ENCODE assay signal across 10 cellular contexts in the genomic region with DNA sequence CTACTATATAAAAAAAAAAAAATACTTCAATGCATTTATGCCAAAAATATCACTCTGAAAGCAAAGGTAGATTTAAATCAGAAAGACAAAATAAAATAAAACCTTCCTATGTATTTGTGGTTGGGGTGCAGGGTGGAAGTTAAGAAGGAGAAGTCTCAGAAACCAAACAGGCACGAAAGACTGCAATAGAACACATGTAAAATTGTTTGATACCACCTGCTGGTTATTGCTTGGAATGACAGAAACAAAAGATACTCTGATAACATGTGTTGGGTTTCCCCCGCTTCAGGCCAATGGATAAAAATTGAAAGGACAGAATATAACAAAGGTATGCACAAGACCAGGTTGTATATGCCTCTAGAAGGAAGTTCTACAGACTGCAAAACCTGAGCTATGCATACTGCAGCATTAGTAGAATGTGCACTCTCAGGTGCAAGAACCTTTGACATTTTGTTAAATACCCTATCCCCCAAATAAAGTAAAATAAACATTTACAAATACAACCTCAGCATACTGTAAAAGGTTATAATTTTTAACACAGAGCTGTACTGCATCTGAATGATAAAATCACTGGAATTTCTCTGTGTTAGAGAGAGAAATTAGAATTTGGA.
DNase-seq lines count a peak whose midpoint lies in the region; ATAC-seq, FAIRE-seq and TF ChIP-seq lines count a peak whose summit lies in the region.
"Had no signal": no experiment of that assay in that cellular context is flagged by ENCODE, and none has a peak within 500 bp of the region (broad histone marks: within the 10 kb centered on the region; RNA-seq: fewer than 3 reads in every experiment).

No MANE protein-coding gene starts in this region.

- no peaks in the 10 kb centered on the region for H3K4me1 Mint-ChIP-seq in CD8-positive, alpha-beta memory T cell
- H3K4me1 Mint-ChIP-seq: memory B cell had no signal

- no peaks in the 10 kb centered on the region for H3K27me3 Mint-ChIP-seq in CD8-positive, alpha-beta memory T cell

- no peaks in the 10 kb centered on the region for H3K27me3 ChIP-seq in mesenchymal stem cell (ENCODE audit: control insufficient read depth in 1 of 2, insufficient read depth in 1 of 2, low read length in 2 of 2)
- H3K27me3 ChIP-seq in CD8-positive, alpha-beta memory T cell (ENCODE audit: insufficient read depth, low read length, poor library complexity, severe bottlenecking): no peaks in the 10 kb centered on the region
- H3K27me3 ChIP-seq: SJSA1 had no signal

- no peak overlapping the region for H3K9ac ChIP-seq in mesenchymal stem cell (ENCODE audit: low read length)

- H4K91ac ChIP-seq in mesenchymal stem cell (ENCODE audit: low read length): no peak overlapping the region

- no peak overlapping the region for H3K4me3 Mint-ChIP-seq in CD8-positive, alpha-beta memory T cell
- H3K4me3 Mint-ChIP-seq: memory B cell had no signal

- POLR2A ChIA-PET in CD8-positive, alpha-beta memory T cell (lab: Charles Lee): no interaction called here

- CTCF ChIA-PET in CD8-positive, alpha-beta memory T cell (lab: Charles Lee): no interaction called here

- no peak overlapping the region for H2AK5ac ChIP-seq in mesenchymal stem cell (ENCODE audit: low read length, severe bottlenecking)

- no peak overlapping the region for H3K27ac ChIP-seq in mesenchymal stem cell (ENCODE audit: low read length, poor library complexity, severe bottlenecking)
- H3K27ac ChIP-seq in CD8-positive, alpha-beta memory T cell (ENCODE audit: low read depth, low read length): no peak overlapping the region
- H3K27ac ChIP-seq: SJSA1 had no signal

- peaks cover 0 to 18% (median 11%) of the 10 kb centered on the region in 5 donors for H3K9me3 Mint-ChIP-seq in CD8-positive, alpha-beta memory T cell

- H2BK15ac ChIP-seq in mesenchymal stem cell (ENCODE audit: low read depth, poor library complexity, severe bottlenecking): no peak overlapping the region

- no peak overlapping the region for H3K4me3 ChIP-seq in mesenchymal stem cell (ENCODE audit: insufficient read depth in 1 of 2, low read depth in 1 of 2, low read length in 2 of 2)
- no peak overlapping the region for H3K4me3 ChIP-seq in CD8-positive, alpha-beta memory T cell (ENCODE audit: low read length)
- H3K4me3 ChIP-seq: SJSA1 had no signal

- H3K18ac ChIP-seq in mesenchymal stem cell (ENCODE audit: low read depth in 1 of 2, low read length in 2 of 2): no peak overlapping the region

- H3K4ac ChIP-seq in mesenchymal stem cell (ENCODE audit: low read depth in 1 of 2, low read length in 2 of 2): no peak overlapping the region

- no peak overlapping the region for H2BK12ac ChIP-seq in mesenchymal stem cell (ENCODE audit: low read length in 2 of 2)

- H3K36me3 ChIP-seq in mesenchymal stem cell (ENCODE audit: control insufficient read depth in 1 of 2, insufficient read depth in 2 of 2, low read depth in 1 of 2, low read length in 2 of 2): no peaks in the 10 kb centered on the region
- no peaks in the 10 kb centered on the region for H3K36me3 ChIP-seq in CD8-positive, alpha-beta memory T cell (ENCODE audit: insufficient read depth, low read length)
- H3K36me3 ChIP-seq: SJSA1 had no signal

- ATAC-seq in GM21786 (IDR thresholded peaks at IDR 0.05; ENCODE audit: unreplicated experiment): peak; percentile 78

- no peak overlapping the region for H2BK120ac ChIP-seq in mesenchymal stem cell (ENCODE audit: low read depth, low read length)

- no peaks in the 10 kb centered on the region for H3K79me1 ChIP-seq in mesenchymal stem cell (replicated peaks; ENCODE audit: low read length, poor library complexity, severe bottlenecking)

- no peaks in the 10 kb centered on the region for H3K9me3 ChIP-seq in mesenchymal stem cell (ENCODE audit: control insufficient read depth, low read length)
- no peaks in the 10 kb centered on the region for H3K9me3 ChIP-seq in CD8-positive, alpha-beta memory T cell (ENCODE audit: low read length)
- H3K9me3 ChIP-seq: SJSA1 had no signal

- no peak overlapping the region for H3K14ac ChIP-seq in mesenchymal stem cell (ENCODE audit: low read length in 2 of 2)

- no peak overlapping the region for H4K8ac ChIP-seq in mesenchymal stem cell (ENCODE audit: low read length)

- no peak overlapping the region for H3K4me2 ChIP-seq in mesenchymal stem cell (ENCODE audit: low read length, poor library complexity, severe bottlenecking)

- no peak overlapping the region for H3K27ac Mint-ChIP-seq in CD8-positive, alpha-beta memory T cell
- H3K27ac Mint-ChIP-seq: memory B cell had no signal

- peak; percentile 33 for FAIRE-seq in GM12891 (lab: Jason Lieb, UNC)

- 74% methylated on average over 2 of the region's 2 CpGs for WGBS in mesenchymal stem cell

- TF ChIP-seq POLR2A in GM12891 (IDR thresholded peaks at IDR 0.05; ENCODE audit: low read depth, low read length): no peak

- H3K23ac ChIP-seq in mesenchymal stem cell (ENCODE audit: low read length in 2 of 2): no peak overlapping the region

- H3K36me3 Mint-ChIP-seq in CD8-positive, alpha-beta memory T cell: no peaks in the 10 kb centered on the region
- H3K36me3 Mint-ChIP-seq: memory B cell had no signal

- DNase-seq in GM12891 (ENCODE audit: insufficient read length, low spot score) (no peak), LoVo (ENCODE audit: low spot score) (peak; percentile 22), amniotic epithelial cell (ENCODE audit: low read depth) (peak; percentile 10), mesenchymal stem cell (peak; percentile 49), HCEC 1CT (no peak), T-helper 1 cell (no peak)
- DNase-seq in CD8-positive, alpha-beta memory T cell: no peak

- no peak overlapping the region for H2BK5ac ChIP-seq in mesenchymal stem cell (ENCODE audit: low read depth, low read length, poor library complexity, severe bottlenecking)

- H3K4me1 ChIP-seq in mesenchymal stem cell (ENCODE audit: control insufficient read depth, insufficient read depth, low read depth, low read length): no peaks in the 10 kb centered on the region
- H3K4me1 ChIP-seq in CD8-positive, alpha-beta memory T cell (ENCODE audit: insufficient read depth, low read length): no peaks in the 10 kb centered on the region
- H3K4me1 ChIP-seq: SJSA1 had no signal

- no peak overlapping the region for H2AFZ ChIP-seq in mesenchymal stem cell (ENCODE audit: low read depth, low read length)

TF ChIP-seq in GM12891, 5 proteins besides CTCF, POLR2A, EP300 and RAD21:
- TF ChIP-seq SPI1 (IDR thresholded peaks at IDR 0.05; ENCODE audit: low read depth, low read length) (no peak), POU2F2 (IDR thresholded peaks at IDR 0.05; ENCODE audit: low read depth, low read length) (no peak), PAX5 (IDR thresholded peaks at IDR 0.05; ENCODE audit: insufficient read depth, low read length, severe bottlenecking) (no peak), POLR2AphosphoS5 (IDR thresholded peaks at IDR 0.05; ENCODE audit: low read depth, low read length) (no peak), TAF1 (IDR thresholded peaks at IDR 0.05; ENCODE audit: low read depth, low read length) (no peak)

Comparison
In these comparisons a context has a peak if more than half of its experiments do, and no peak if none do; other contexts are left out.
1. DNase-seq: peak in LoVo (single experiment), amniotic epithelial cell (single experiment) and mesenchymal stem cell (single experiment); none in GM12891 (single experiment), HCEC 1CT (single experiment), CD8-positive, alpha-beta memory T cell (0 of 5) and T-helper 1 cell (0 of 5).